8 cellular contexts compared by ENCODE assay signal in the genomic region with DNA sequence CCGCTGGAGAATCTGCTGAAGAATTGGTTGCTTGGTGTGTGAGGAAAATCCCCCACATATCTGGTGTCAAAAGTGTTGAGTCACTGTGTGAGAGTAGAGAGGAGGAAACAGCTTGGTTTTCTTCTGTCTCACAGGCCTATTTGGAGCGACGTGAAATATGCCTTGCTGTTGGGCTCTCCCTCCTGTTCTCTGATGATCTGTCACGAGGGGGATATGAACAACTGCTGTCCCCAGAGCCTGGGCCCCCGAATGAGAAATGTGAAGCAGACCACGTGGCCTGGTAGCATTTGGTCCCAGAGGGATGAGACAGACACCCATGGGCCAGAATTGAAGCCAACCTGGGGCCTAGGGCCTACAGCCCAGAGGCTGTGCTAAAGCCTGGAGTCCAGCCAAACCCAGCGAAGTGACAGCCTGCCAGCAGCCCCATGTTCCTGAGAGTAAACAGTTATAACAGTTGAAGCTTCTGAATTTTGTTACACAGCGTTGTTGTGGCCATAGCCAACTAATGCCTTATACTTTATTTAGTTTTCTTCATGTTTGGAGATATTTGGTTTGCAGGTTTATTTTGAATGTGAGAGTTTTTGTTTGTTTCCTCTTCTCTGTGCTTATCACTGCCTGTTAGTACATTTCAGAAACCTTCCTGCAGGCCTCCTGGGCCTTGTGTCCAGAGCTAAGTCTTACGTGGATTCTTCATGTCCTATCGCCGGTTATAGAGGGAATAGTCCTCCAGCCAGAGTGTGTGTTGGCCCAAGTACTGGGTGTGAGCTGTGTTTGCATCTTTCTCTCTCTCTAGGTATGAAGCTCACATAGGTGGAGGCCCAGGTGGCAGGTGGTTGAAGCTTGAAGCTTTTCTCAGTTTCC. TPM values are rescaled to one million over a fixed set of nuclear protein-coding genes. Genes with fewer than 3 reads are reported as not detected.
DNase-seq lines count a peak whose midpoint lies in the region; ATAC-seq and TF ChIP-seq lines count a peak whose summit lies in the region.

No MANE protein-coding gene starts in this region.

- H3K27me3 Mint-ChIP-seq in natural killer cell treated with Interleukin-12 subunit alpha and Interleukin-12 subunit beta and Interleukin-15 and Interleukin-18, amount 100 ng/mL, for 72 hours, result peaks cover 5 to 17% of the 10 kb centered on the region in 2 donors
- H3K27me3 Mint-ChIP-seq in activated CD8-positive, alpha-beta memory T cell treated with anti-CD3 and anti-CD28 coated beads, Interleukin-2, amount 10 ng/mL, durations not matched to agents 7 days and 5 days, result no peaks in the 10 kb centered on the region

- ATAC-seq in GM19468 (IDR thresholded peaks at IDR 0.05; ENCODE audit: extremely low read depth, unreplicated experiment) (peak; percentile 57), HG03460 (IDR thresholded peaks at IDR 0.05; ENCODE audit: unreplicated experiment) (peak; percentile 79)
- ATAC-seq in natural killer cell treated with Interleukin-12 subunit alpha and Interleukin-12 subunit beta and Interleukin-15 and Interleukin-18, amount 100 ng/mL, for 72 hours, result peak; percentile 85 to 87
- no peak for ATAC-seq in activated CD8-positive, alpha-beta memory T cell treated with anti-CD3 and anti-CD28 coated beads, Interleukin-2, amount 10 ng/mL, durations not matched to agents 7 days and 5 days

- no peak overlapping the region for H3K4me3 ChIP-seq in brain microvascular endothelial cell (ENCODE audit: low read depth, low read length)

- CTCF ChIA-PET in activated CD8-positive, alpha-beta memory T cell treated with anti-CD3 and anti-CD28 coated beads, Interleukin-2, amount 10 ng/mL, durations not matched to agents 7 days and 5 days (lab: Charles Lee), result no interaction called here

- TF ChIP-seq CTCF in brain microvascular endothelial cell (IDR thresholded peaks at IDR 0.05; ENCODE audit: low read depth, low read length, missing control alignments), result no peak

- no peaks in the 10 kb centered on the region for H3K36me3 ChIP-seq in brain microvascular endothelial cell (replicated peaks)

- in situ Hi-C loops in brain microvascular endothelial cell (cut with HindIII; ENCODE audit: low pct_ligation_motif_present, low sequenced_read_pairs), result no loop called here

- H3K27ac Mint-ChIP-seq in natural killer cell treated with Interleukin-12 subunit alpha and Interleukin-12 subunit beta and Interleukin-15 and Interleukin-18, amount 100 ng/mL, for 72 hours, result peak overlapping the region; percentile 63 to 72
- no peak overlapping the region for H3K27ac Mint-ChIP-seq in activated CD8-positive, alpha-beta memory T cell treated with anti-CD3 and anti-CD28 coated beads, Interleukin-2, amount 10 ng/mL, durations not matched to agents 7 days and 5 days

- peak overlapping the region; percentile 62 for H3K27ac ChIP-seq in brain microvascular endothelial cell

- H3K9me3 Mint-ChIP-seq in natural killer cell treated with Interleukin-12 subunit alpha and Interleukin-12 subunit beta and Interleukin-15 and Interleukin-18, amount 100 ng/mL, for 72 hours, result peaks cover 3% of the 10 kb centered on the region
- H3K9me3 Mint-ChIP-seq in activated CD8-positive, alpha-beta memory T cell treated with anti-CD3 and anti-CD28 coated beads, Interleukin-2, amount 10 ng/mL, durations not matched to agents 7 days and 5 days (ENCODE audit: low read depth), result peaks cover 3% of the 10 kb centered on the region

- H3K4me1 Mint-ChIP-seq in natural killer cell treated with Interleukin-12 subunit alpha and Interleukin-12 subunit beta and Interleukin-15 and Interleukin-18, amount 100 ng/mL, for 72 hours (ENCODE audit: low read depth in 2 of 2), result peaks cover 16 to 31% of the 10 kb centered on the region in 2 donors
- H3K4me1 Mint-ChIP-seq in activated CD8-positive, alpha-beta memory T cell treated with anti-CD3 and anti-CD28 coated beads, Interleukin-2, amount 10 ng/mL, durations not matched to agents 7 days and 5 days, result peaks cover 4% of the 10 kb centered on the region

- H3K4me3 Mint-ChIP-seq in natural killer cell treated with Interleukin-12 subunit alpha and Interleukin-12 subunit beta and Interleukin-15 and Interleukin-18, amount 100 ng/mL, for 72 hours, result peak overlapping the region; percentile 25
- no peak overlapping the region for H3K4me3 Mint-ChIP-seq in activated CD8-positive, alpha-beta memory T cell treated with anti-CD3 and anti-CD28 coated beads, Interleukin-2, amount 10 ng/mL, durations not matched to agents 7 days and 5 days

- DNase-seq in Daoy (ENCODE audit: low read depth) (peak; percentile 14), brain microvascular endothelial cell (peak; percentile 40), NCI-H446 treated with DMSO at 0.1 percent for 48 hours (lab: John Stamatoyannopoulos, UW) (no peak), NCI-H748 treated with DMSO at 0.1 percent for 48 hours (lab: John Stamatoyannopoulos, UW) (no peak)
- no peak for DNase-seq in natural killer cell treated with Interleukin-12 subunit alpha and Interleukin-12 subunit beta and Interleukin-15 and Interleukin-18, amount 100 ng/mL, for 72 hours (ENCODE audit: low spot score)
- no peak for DNase-seq in activated CD8-positive, alpha-beta memory T cell treated with anti-CD3 and anti-CD28 coated beads, Interleukin-2, amount 10 ng/mL, durations not matched to agents 7 days and 5 days

- peaks cover 4% of the 10 kb centered on the region for H3K36me3 Mint-ChIP-seq in natural killer cell treated with Interleukin-12 subunit alpha and Interleukin-12 subunit beta and Interleukin-15 and Interleukin-18, amount 100 ng/mL, for 72 hours
- no peaks in the 10 kb centered on the region for H3K36me3 Mint-ChIP-seq in activated CD8-positive, alpha-beta memory T cell treated with anti-CD3 and anti-CD28 coated beads, Interleukin-2, amount 10 ng/mL, durations not matched to agents 7 days and 5 days

- H3K27me3 ChIP-seq in brain microvascular endothelial cell (replicated peaks), result no peaks in the 10 kb centered on the region

RNA-seq across cellular contexts. Expression of a gene that starts 18.7 kb away (rescaled TPM):
- total RNA-seq in Daoy (2014; rRNA removed; shearing (Covaris generic)), result 1.7 and 2.6 TPM in 2 replicates
- not detected for total RNA-seq in natural killer cell treated with Interleukin-12 subunit alpha and Interleukin-12 subunit beta and Interleukin-15 and Interleukin-18, amount 100 ng/mL, for 72 hours
- not detected for total RNA-seq in activated CD8-positive, alpha-beta memory T cell treated with anti-CD3 and anti-CD28 coated beads, Interleukin-2, amount 10 ng/mL, durations not matched to agents 7 days and 5 days

Comparison
In these comparisons a context has a peak if more than half of its experiments do, and no peak if none do; other contexts are left out.
1. DNase-seq: peak in Daoy (single experiment) and brain microvascular endothelial cell (single experiment); none in natural killer cell treated with Interleukin-12 subunit alpha and Interleukin-12 subunit beta and Interleukin-15 and Interleukin-18, amount 100 ng/mL, for 72 hours (single experiment), NCI-H446 treated with DMSO at 0.1 percent for 48 hours (single experiment), activated CD8-positive, alpha-beta memory T cell treated with anti-CD3 and anti-CD28 coated beads, Interleukin-2, amount 10 ng/mL, durations not matched to agents 7 days and 5 days (single experiment) and NCI-H748 treated with DMSO at 0.1 percent for 48 hours (single experiment).